Comparison of ENCODE assay signal across 9 cellular contexts in genomic region chr6:52551483-52552277, GRCh38. TPM values are rescaled to one million over a fixed set of nuclear protein-coding genes. Genes with fewer than 3 reads are reported as not detected.
A peak's percentile ranks its signal among the peaks of the same experiment; 100 is the strongest.
DNase-seq lines count a peak whose midpoint lies in the region; ATAC-seq, FAIRE-seq and TF ChIP-seq lines count a peak whose summit lies in the region.
"Had no signal": no experiment of that assay in that cellular context is flagged by ENCODE, and none has a peak within 500 bp of the region (broad histone marks: within the 10 kb centered on the region; RNA-seq: fewer than 3 reads in every experiment).

No MANE protein-coding gene starts in this region.

- H3K27ac Mint-ChIP-seq in naive thymus-derived CD4-positive, alpha-beta T cell = peak overlapping the region in 1 of 9 donors; percentile 41
- no peak overlapping the region for H3K27ac Mint-ChIP-seq in activated naive CD4-positive, alpha-beta T cell treated with anti-CD3 and anti-CD28 coated beads, Interleukin-2, amount 10 ng/mL, durations not matched to agents 7 days and 5 days

- peaks cover 0 to 19% (median 7%) of the 10 kb centered on the region in 5 donors for H3K36me3 Mint-ChIP-seq in naive thymus-derived CD4-positive, alpha-beta T cell
- no peaks in the 10 kb centered on the region for H3K36me3 Mint-ChIP-seq in activated naive CD4-positive, alpha-beta T cell treated with anti-CD3 and anti-CD28 coated beads, Interleukin-2, amount 10 ng/mL, durations not matched to agents 7 days and 5 days

- ATAC-seq in Panc1 = peak; percentile 85
- ATAC-seq in naive thymus-derived CD4-positive, alpha-beta T cell = no peak

- H3K9me3 Mint-ChIP-seq in naive thymus-derived CD4-positive, alpha-beta T cell = no peaks in the 10 kb centered on the region
- no peaks in the 10 kb centered on the region for H3K9me3 Mint-ChIP-seq in activated naive CD4-positive, alpha-beta T cell treated with anti-CD3 and anti-CD28 coated beads, Interleukin-2, amount 10 ng/mL, durations not matched to agents 7 days and 5 days

- H3K18ac ChIP-seq in neuronal stem cell (ENCODE audit: low read length) = peak overlapping the region; percentile 86

- H2BK120ac ChIP-seq in neuronal stem cell (ENCODE audit: low read depth, low read length) = no peak overlapping the region

- no peak overlapping the region for H3K23ac ChIP-seq in neuronal stem cell (ENCODE audit: low read depth, low read length, poor library complexity)

- peaks cover 0 to 55% (median 35%) of the 10 kb centered on the region in 7 donors for H3K4me1 Mint-ChIP-seq in naive thymus-derived CD4-positive, alpha-beta T cell
- H3K4me1 Mint-ChIP-seq in activated naive CD4-positive, alpha-beta T cell treated with anti-CD3 and anti-CD28 coated beads, Interleukin-2, amount 10 ng/mL, durations not matched to agents 7 days and 5 days = no peaks in the 10 kb centered on the region

- H2BK12ac ChIP-seq in neuronal stem cell (ENCODE audit: low read length) = no peak overlapping the region

- FAIRE-seq in kidney (lab: Jason Lieb, UNC) = no peak

- no peak overlapping the region for H3K4ac ChIP-seq in neuronal stem cell (ENCODE audit: low read length)

- peak overlapping the region; percentile 56 for H2BK5ac ChIP-seq in neuronal stem cell (ENCODE audit: low read length)

- H3K4me1 ChIP-seq in Panc1 (ENCODE audit: control insufficient read depth, insufficient read depth, low read length) (peaks cover 81% of the 10 kb centered on the region), neuronal stem cell (ENCODE audit: control insufficient read depth in 2 of 2, insufficient read depth in 1 of 2, low read depth in 1 of 2, low read length in 2 of 2) (peaks cover 15 to 31% of the 10 kb centered on the region in 2 donors), HAP-1 (no peaks in the 10 kb centered on the region), kidney (ENCODE audit: control insufficient read depth in 1 of 2, insufficient read depth in 1 of 2, low read depth in 1 of 2, low read length in 2 of 2) (peaks cover 15 to 20% of the 10 kb centered on the region in 2 donors)
- no peaks in the 10 kb centered on the region for H3K4me1 ChIP-seq in naive thymus-derived CD4-positive, alpha-beta T cell (ENCODE audit: control insufficient read depth in 2 of 2, insufficient read depth in 2 of 2, low read length in 2 of 2)

- peak overlapping the region; percentile 12 to 43; a peak in 3 of 4 replicates for H3K4me3 ChIP-seq in Panc1 (ENCODE audit: low read depth in 2 of 2, low read length in 2 of 2)
- no peak overlapping the region for H3K4me3 ChIP-seq in fibroblast of mammary gland (ENCODE audit: control insufficient read depth, low read depth, low read length)
- H3K4me3 ChIP-seq in neuronal stem cell (ENCODE audit: low read length in 2 of 2) = peak overlapping the region; percentile 2 to 59
- no peak overlapping the region for H3K4me3 ChIP-seq in HAP-1
- no peak overlapping the region for H3K4me3 ChIP-seq in naive thymus-derived CD4-positive, alpha-beta T cell (ENCODE audit: low read length)
- H3K4me3 ChIP-seq in kidney (ENCODE audit: low read length in 2 of 2) = peak overlapping the region in 1 of 2 donors; percentile 25
- H3K4me3 ChIP-seq: SK-N-MC had no signal

- H3K4me2 ChIP-seq in neuronal stem cell (ENCODE audit: insufficient read depth, low read length, poor library complexity, severe bottlenecking) = peak overlapping the region; percentile 49

- H3K36me3 ChIP-seq in Panc1 (ENCODE audit: control insufficient read depth, insufficient read depth, low read length) (no peaks in the 10 kb centered on the region; the same call in 1 of the 2 replicates), neuronal stem cell (replicated peaks in 1 of 2; ENCODE audit: control insufficient read depth in 2 of 2, insufficient read depth in 2 of 2, low read length in 2 of 2) (no peaks in the 10 kb centered on the region), HAP-1 (replicated peaks) (no peaks in the 10 kb centered on the region), kidney (ENCODE audit: control insufficient read depth in 1 of 2, insufficient read depth in 2 of 2, low read length in 2 of 2) (no peaks in the 10 kb centered on the region)
- no peaks in the 10 kb centered on the region for H3K36me3 ChIP-seq in naive thymus-derived CD4-positive, alpha-beta T cell (ENCODE audit: control insufficient read depth in 2 of 3, insufficient read depth in 3 of 3, low read length in 3 of 3)

- no peaks in the 10 kb centered on the region for H3K27me3 Mint-ChIP-seq in naive thymus-derived CD4-positive, alpha-beta T cell
- H3K27me3 Mint-ChIP-seq in activated naive CD4-positive, alpha-beta T cell treated with anti-CD3 and anti-CD28 coated beads, Interleukin-2, amount 10 ng/mL, durations not matched to agents 7 days and 5 days = no peaks in the 10 kb centered on the region

- H3K9ac ChIP-seq in neuronal stem cell (ENCODE audit: low read depth, low read length, poor library complexity) = peak overlapping the region; percentile 61
- no peak overlapping the region for H3K9ac ChIP-seq in kidney (ENCODE audit: low read length in 2 of 2)

- H3K27me3 ChIP-seq in Panc1 (ENCODE audit: control insufficient read depth, insufficient read depth, low read length) = no peaks in the 10 kb centered on the region
- H3K27me3 ChIP-seq in neuronal stem cell (ENCODE audit: control insufficient read depth in 3 of 3, insufficient read depth in 3 of 3, low read depth in 1 of 3, low read length in 3 of 3) = no peaks in the 10 kb centered on the region
- no peaks in the 10 kb centered on the region for H3K27me3 ChIP-seq in HAP-1 (ENCODE audit: low read depth)
- H3K27me3 ChIP-seq in naive thymus-derived CD4-positive, alpha-beta T cell (ENCODE audit: control insufficient read depth in 2 of 2, insufficient read depth in 2 of 2, low read length in 2 of 2) = no peaks in the 10 kb centered on the region

- POLR2A ChIA-PET in Panc1 (lab: Charles Lee) = interaction anchor here (0.7 kb wide), 1 partner anchor 24 kb away, joined by 3 read pairs; no protein-coding TSS in a partner anchor
- POLR2A ChIA-PET in naive thymus-derived CD4-positive, alpha-beta T cell (lab: Charles Lee) = no interaction called here

- intact Hi-C loops in Panc1 (cut with micrococcal nuclease; ENCODE audit: unreplicated experiment) = no loop called here
- intact Hi-C loops in naive thymus-derived CD4-positive, alpha-beta T cell (cut with micrococcal nuclease) = no loop called here
- intact Hi-C loops in kidney (cut with DNase I) = no loop called here

- no peak overlapping the region for H4K8ac ChIP-seq in neuronal stem cell (ENCODE audit: low read depth, low read length)

- peak overlapping the region; percentile 23 for H2BK15ac ChIP-seq in neuronal stem cell (ENCODE audit: low read length)

- H2AK5ac ChIP-seq in neuronal stem cell (ENCODE audit: low read depth, low read length) = no peak overlapping the region

- WGBS in neuronal stem cell (ENCODE audit: extremely low coverage in 2 of 2, insufficient read length in 2 of 2, insufficient replicate concordance in 1 of 2), 2 donors = no CpG with 5 or more reads among the region's 13 CpGs

- H4K91ac ChIP-seq in neuronal stem cell (ENCODE audit: low read depth, low read length, poor library complexity) = no peak overlapping the region

- H3K79me1 ChIP-seq in neuronal stem cell (ENCODE audit: low read depth, low read length) = no peaks in the 10 kb centered on the region

- H2AFZ ChIP-seq in neuronal stem cell (ENCODE audit: low read length) = peak overlapping the region; percentile 64

- DNase-seq in HT-29 (ENCODE audit: low spot score) = peak; percentile 11
- DNase-seq in Panc1 (ENCODE audit: low read depth, low spot score) = no peak
- DNase-seq in fibroblast of mammary gland (ENCODE audit: low read depth) = peak; percentile 79
- peak; percentile 56 for DNase-seq in neuronal stem cell (ENCODE audit: low spot score)
- no peak for DNase-seq in HAP-1 (ENCODE audit: low spot score in 2 of 2)
- no peak for DNase-seq in naive thymus-derived CD4-positive, alpha-beta T cell
- DNase-seq in kidney = no peak
- no peak for DNase-seq in activated naive CD4-positive, alpha-beta T cell treated with anti-CD3 and anti-CD28 coated beads, Interleukin-2, amount 10 ng/mL, durations not matched to agents 7 days and 5 days

- H3K9me3 ChIP-seq in Panc1 (ENCODE audit: control insufficient read depth, insufficient read depth, low read depth, low read length) (no peaks in the 10 kb centered on the region), neuronal stem cell (replicated peaks in 1 of 2; ENCODE audit: control insufficient read depth in 2 of 2, insufficient read depth in 1 of 2, low read depth in 1 of 2, low read length in 2 of 2) (no peaks in the 10 kb centered on the region), HAP-1 (no peaks in the 10 kb centered on the region), kidney (ENCODE audit: control insufficient read depth in 1 of 2, low read length in 2 of 2) (no peaks in the 10 kb centered on the region)
- H3K9me3 ChIP-seq in naive thymus-derived CD4-positive, alpha-beta T cell (ENCODE audit: control insufficient read depth in 2 of 3, low read length in 3 of 3) = no peaks in the 10 kb centered on the region

- BruUV-seq in Panc1 (replicated peaks; lab: Mats Ljungman, UMichigan) = no TSS peak

- H3K14ac ChIP-seq in neuronal stem cell (ENCODE audit: low read length) = no peak overlapping the region

- TF ChIP-seq CTCF in Panc1 (IDR thresholded peaks at IDR 0.05) = no peak
- no peak for TF ChIP-seq CTCF in fibroblast of mammary gland (conservative IDR thresholded peaks at IDR 0.05; ENCODE audit: control insufficient read depth, insufficient read depth, low read depth, low read length)
- no peak for TF ChIP-seq CTCF in kidney (IDR thresholded peaks at IDR 0.05; ENCODE audit: borderline replicate concordance, extremely low read depth, insufficient read depth)

- H3K27ac ChIP-seq in Panc1 (ENCODE audit: low read length) = peak overlapping the region; percentile 92
- peak overlapping the region; percentile 44 for H3K27ac ChIP-seq in neuronal stem cell (replicated peaks; ENCODE audit: low read length)
- no peak overlapping the region for H3K27ac ChIP-seq in naive thymus-derived CD4-positive, alpha-beta T cell (ENCODE audit: low read depth, low read length)
- H3K27ac ChIP-seq in kidney (ENCODE audit: low read depth in 2 of 2, low read length in 2 of 2) = no peak overlapping the region
- H3K27ac ChIP-seq: SK-N-MC had no signal

- no peak overlapping the region for H3K4me3 Mint-ChIP-seq in naive thymus-derived CD4-positive, alpha-beta T cell
- H3K4me3 Mint-ChIP-seq in activated naive CD4-positive, alpha-beta T cell treated with anti-CD3 and anti-CD28 coated beads, Interleukin-2, amount 10 ng/mL, durations not matched to agents 7 days and 5 days = no peak overlapping the region

- CTCF ChIA-PET in Panc1 (lab: Charles Lee) = interaction anchor here (0.5 kb wide), 1 partner anchor 100 kb away, joined by 11 read pairs; no protein-coding TSS in a partner anchor
- CTCF ChIA-PET in naive thymus-derived CD4-positive, alpha-beta T cell (lab: Charles Lee) = no interaction called here
- CTCF ChIA-PET in activated naive CD4-positive, alpha-beta T cell treated with anti-CD3 and anti-CD28 coated beads, Interleukin-2, amount 10 ng/mL, durations not matched to agents 7 days and 5 days (lab: Charles Lee) = no interaction called here

- in situ Hi-C loops in Panc1 (cut with HindIII; ENCODE audit: low pct_unique_long_range_greater_than_20kb, low sequenced_read_pairs) (no loop called here), HAP-1 (cut with MboI; ENCODE audit: low sequenced_read_pairs) (no loop called here)

RNA-seq across cellular contexts. Expression of gene TRAM2, which starts 25.2 kb away (rescaled TPM):
- total RNA-seq in HT-29 (2014; rRNA removed; shearing (Covaris generic)) = 4.1 and 4.6 TPM in 2 replicates
- total RNA-seq in Panc1 (2021; ENCODE audit: unreplicated experiment) (56.7 TPM), kidney (20.7 TPM)
- polyA plus RNA-seq in Panc1 (2012; ENCODE audit: insufficient read length) = 32.2 TPM
- 13.2 TPM for polyA plus RNA-seq in neuronal stem cell (2013, experiment 1 of 2)
- 14.0 TPM for polyA plus RNA-seq in neuronal stem cell (2013, experiment 2 of 2)
- total RNA-seq in naive thymus-derived CD4-positive, alpha-beta T cell = 10 to 100 TPM in 4 of 5 experiments, 1 to 10 TPM in 1; 8.9 to 10.9 (median 10.3) TPM
- polyA plus RNA-seq in naive thymus-derived CD4-positive, alpha-beta T cell = 1 to 10 TPM; 3.2 to 4.5 TPM
- polyA plus RNA-seq in kidney (ENCODE audit: insufficient read depth, low read depth, low replicate concordance) = 4.5 TPM

Comparison
In these comparisons a context has a peak if more than half of its experiments do, and no peak if none do; other contexts are left out.
1. DNase-seq: peak in HT-29 (single experiment), fibroblast of mammary gland (single experiment) and neuronal stem cell (single experiment); none in Panc1 (single experiment), HAP-1 (0 of 2), naive thymus-derived CD4-positive, alpha-beta T cell (0 of 9), kidney (single experiment) and activated naive CD4-positive, alpha-beta T cell treated with anti-CD3 and anti-CD28 coated beads, Interleukin-2, amount 10 ng/mL, durations not matched to agents 7 days and 5 days (single experiment).
2. H3K27ac ChIP-seq: peak in Panc1 (single experiment) and neuronal stem cell (single experiment); none in naive thymus-derived CD4-positive, alpha-beta T cell (single experiment) and kidney (0 of 2).
3. H3K4me3 ChIP-seq: peak in Panc1 (2 of 2) and neuronal stem cell (2 of 2); none in fibroblast of mammary gland (single experiment), HAP-1 (single experiment) and naive thymus-derived CD4-positive, alpha-beta T cell (single experiment).